In the genomic region with DNA sequence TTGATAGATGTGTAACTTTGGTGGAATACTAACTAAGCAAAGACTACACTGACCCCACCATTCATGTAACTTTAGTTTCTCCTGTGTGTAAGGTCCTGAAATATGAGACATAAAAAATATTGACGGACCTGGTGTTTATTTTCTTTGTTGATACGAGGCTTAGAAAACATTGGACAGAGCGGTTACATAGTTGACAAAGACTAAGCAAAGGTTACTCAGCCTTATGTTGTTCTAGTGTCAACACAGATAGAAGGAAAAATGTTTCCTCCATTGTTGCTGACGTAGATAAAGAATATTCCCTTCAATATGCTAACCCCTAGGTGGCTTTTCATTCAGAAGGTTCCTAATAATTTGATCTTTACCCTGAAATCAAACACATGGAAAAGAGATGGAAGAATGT, we compare ENCODE assay signal across 17 cellular contexts. TPM values are rescaled to one million over a fixed set of nuclear protein-coding genes. Genes with fewer than 3 reads are reported as not detected.
"Had no signal": no experiment of that assay in that cellular context is flagged by ENCODE, and none has a peak within 500 bp of the region (broad histone marks: within the 10 kb centered on the region; RNA-seq: fewer than 3 reads in every experiment).

No MANE protein-coding gene starts in this region.

RNA-seq across cellular contexts. Expression of a gene that starts 9.6 kb away (rescaled TPM):
- total RNA-seq: activated CD4-positive, alpha-beta memory T cell treated with anti-CD3 and anti-CD28 coated beads for 36 hours; activated CD4-positive, alpha-beta T cell treated with anti-CD3 and anti-CD28 coated beads, Interleukin-2, amount 10 ng/mL, durations not matched to agents 24 days and 14 days; activated CD8-positive, alpha-beta memory T cell treated with anti-CD3 and anti-CD28 coated beads for 36 hours; activated CD8-positive, alpha-beta T cell treated with anti-CD3 and anti-CD28 coated beads for 36 hours; activated naive CD4-positive, alpha-beta T cell treated with anti-CD3 and anti-CD28 coated beads for 36 hours; activated naive CD4-positive, alpha-beta T cell treated with anti-CD3 and anti-CD28 coated beads, Interleukin-2, amount 50 U/mL, for 72 hours; activated naive CD8-positive, alpha-beta T cell treated with anti-CD3 and anti-CD28 coated beads for 36 hours; activated T-cell treated with anti-CD3 and anti-CD28 coated beads, Interleukin-2, amount 50 U/mL, for 4 hours; activated T-cell treated with anti-CD3 and anti-CD28 coated beads, Interleukin-2, amount 50 U/mL, for 72 hours; activated T-helper 1 cell treated with anti-CD3 and anti-CD28 coated beads, Interleukin-12 subunit alpha, Interleukin-12 subunit beta, Interleukin-2, Interleukin-4 antibody, amounts not matched to agents 30 ng/mL and 10 ng/mL and 1 ng/mL, durations not matched to agents 14 hours and 24 hours and 36 hours; activated T-helper 17 cell treated with anti-CD3 and anti-CD28 coated beads, Interleukin-2, amount 50 U/mL, for 72 hours; adrenal gland; aorta; astrocyte; cardiac septum; cerebellum had no signal
- polyA plus RNA-seq: adrenal gland, aorta had no signal

RNA-seq across cellular contexts. Expression of a gene that starts 18.1 kb away (rescaled TPM):
- total RNA-seq: activated CD4-positive, alpha-beta memory T cell treated with anti-CD3 and anti-CD28 coated beads for 36 hours; activated CD4-positive, alpha-beta T cell treated with anti-CD3 and anti-CD28 coated beads, Interleukin-2, amount 10 ng/mL, durations not matched to agents 24 days and 14 days; activated CD8-positive, alpha-beta memory T cell treated with anti-CD3 and anti-CD28 coated beads for 36 hours; activated CD8-positive, alpha-beta T cell treated with anti-CD3 and anti-CD28 coated beads for 36 hours; activated naive CD4-positive, alpha-beta T cell treated with anti-CD3 and anti-CD28 coated beads for 36 hours; activated naive CD4-positive, alpha-beta T cell treated with anti-CD3 and anti-CD28 coated beads, Interleukin-2, amount 50 U/mL, for 72 hours; activated naive CD8-positive, alpha-beta T cell treated with anti-CD3 and anti-CD28 coated beads for 36 hours; activated T-cell treated with anti-CD3 and anti-CD28 coated beads, Interleukin-2, amount 50 U/mL, for 4 hours; activated T-cell treated with anti-CD3 and anti-CD28 coated beads, Interleukin-2, amount 50 U/mL, for 72 hours; activated T-helper 1 cell treated with anti-CD3 and anti-CD28 coated beads, Interleukin-12 subunit alpha, Interleukin-12 subunit beta, Interleukin-2, Interleukin-4 antibody, amounts not matched to agents 30 ng/mL and 10 ng/mL and 1 ng/mL, durations not matched to agents 14 hours and 24 hours and 36 hours; activated T-helper 17 cell treated with anti-CD3 and anti-CD28 coated beads, Interleukin-2, amount 50 U/mL, for 72 hours; adrenal gland; aorta; astrocyte; cardiac septum; cerebellum had no signal
- polyA plus RNA-seq: adrenal gland, aorta had no signal

RNA-seq across cellular contexts. Expression of a gene that starts 33.3 kb away (rescaled TPM):
- total RNA-seq: activated B cell treated with CpG ODN at 0.5 μM for 24 hours; activated CD4-positive, alpha-beta memory T cell treated with anti-CD3 and anti-CD28 coated beads for 36 hours; activated CD4-positive, alpha-beta T cell treated with anti-CD3 and anti-CD28 coated beads, Interleukin-2, amount 10 ng/mL, durations not matched to agents 24 days and 14 days; activated CD8-positive, alpha-beta memory T cell treated with anti-CD3 and anti-CD28 coated beads for 36 hours; activated CD8-positive, alpha-beta T cell treated with anti-CD3 and anti-CD28 coated beads for 36 hours; activated naive CD4-positive, alpha-beta T cell treated with anti-CD3 and anti-CD28 coated beads for 36 hours; activated naive CD4-positive, alpha-beta T cell treated with anti-CD3 and anti-CD28 coated beads, Interleukin-2, amount 50 U/mL, for 72 hours; activated naive CD8-positive, alpha-beta T cell treated with anti-CD3 and anti-CD28 coated beads for 36 hours; activated T-cell treated with anti-CD3 and anti-CD28 coated beads, Interleukin-2, amount 50 U/mL, for 4 hours; activated T-cell treated with anti-CD3 and anti-CD28 coated beads, Interleukin-2, amount 50 U/mL, for 72 hours; activated T-helper 1 cell treated with anti-CD3 and anti-CD28 coated beads, Interleukin-12 subunit alpha, Interleukin-12 subunit beta, Interleukin-2, Interleukin-4 antibody, amounts not matched to agents 30 ng/mL and 10 ng/mL and 1 ng/mL, durations not matched to agents 14 hours and 24 hours and 36 hours; activated T-helper 17 cell treated with anti-CD3 and anti-CD28 coated beads, Interleukin-2, amount 50 U/mL, for 72 hours; adrenal gland; aorta; astrocyte; cardiac septum; cerebellum had no signal
- polyA plus RNA-seq: adrenal gland, aorta had no signal

RNA-seq across cellular contexts. Expression of a gene that starts 52.2 kb away (rescaled TPM):
- total RNA-seq: activated B cell treated with CpG ODN at 0.5 μM for 24 hours; activated CD4-positive, alpha-beta memory T cell treated with anti-CD3 and anti-CD28 coated beads for 36 hours; activated CD4-positive, alpha-beta T cell treated with anti-CD3 and anti-CD28 coated beads, Interleukin-2, amount 10 ng/mL, durations not matched to agents 24 days and 14 days; activated CD8-positive, alpha-beta memory T cell treated with anti-CD3 and anti-CD28 coated beads for 36 hours; activated CD8-positive, alpha-beta T cell treated with anti-CD3 and anti-CD28 coated beads for 36 hours; activated naive CD4-positive, alpha-beta T cell treated with anti-CD3 and anti-CD28 coated beads for 36 hours; activated naive CD4-positive, alpha-beta T cell treated with anti-CD3 and anti-CD28 coated beads, Interleukin-2, amount 50 U/mL, for 72 hours; activated naive CD8-positive, alpha-beta T cell treated with anti-CD3 and anti-CD28 coated beads for 36 hours; activated T-cell treated with anti-CD3 and anti-CD28 coated beads, Interleukin-2, amount 50 U/mL, for 4 hours; activated T-cell treated with anti-CD3 and anti-CD28 coated beads, Interleukin-2, amount 50 U/mL, for 72 hours; activated T-helper 1 cell treated with anti-CD3 and anti-CD28 coated beads, Interleukin-12 subunit alpha, Interleukin-12 subunit beta, Interleukin-2, Interleukin-4 antibody, amounts not matched to agents 30 ng/mL and 10 ng/mL and 1 ng/mL, durations not matched to agents 14 hours and 24 hours and 36 hours; activated T-helper 17 cell treated with anti-CD3 and anti-CD28 coated beads, Interleukin-2, amount 50 U/mL, for 72 hours; adrenal gland; aorta; astrocyte; cardiac septum; cerebellum had no signal
- polyA plus RNA-seq: adrenal gland had no signal

RNA-seq across cellular contexts. Expression of a gene that starts 52.8 kb away (rescaled TPM):
- total RNA-seq: activated CD4-positive, alpha-beta memory T cell treated with anti-CD3 and anti-CD28 coated beads for 36 hours; activated CD4-positive, alpha-beta T cell treated with anti-CD3 and anti-CD28 coated beads, Interleukin-2, amount 10 ng/mL, durations not matched to agents 24 days and 14 days; activated CD8-positive, alpha-beta memory T cell treated with anti-CD3 and anti-CD28 coated beads for 36 hours; activated CD8-positive, alpha-beta T cell treated with anti-CD3 and anti-CD28 coated beads for 36 hours; activated naive CD4-positive, alpha-beta T cell treated with anti-CD3 and anti-CD28 coated beads for 36 hours; activated naive CD4-positive, alpha-beta T cell treated with anti-CD3 and anti-CD28 coated beads, Interleukin-2, amount 50 U/mL, for 72 hours; activated naive CD8-positive, alpha-beta T cell treated with anti-CD3 and anti-CD28 coated beads for 36 hours; activated T-cell treated with anti-CD3 and anti-CD28 coated beads, Interleukin-2, amount 50 U/mL, for 4 hours; activated T-cell treated with anti-CD3 and anti-CD28 coated beads, Interleukin-2, amount 50 U/mL, for 72 hours; activated T-helper 1 cell treated with anti-CD3 and anti-CD28 coated beads, Interleukin-12 subunit alpha, Interleukin-12 subunit beta, Interleukin-2, Interleukin-4 antibody, amounts not matched to agents 30 ng/mL and 10 ng/mL and 1 ng/mL, durations not matched to agents 14 hours and 24 hours and 36 hours; activated T-helper 17 cell treated with anti-CD3 and anti-CD28 coated beads, Interleukin-2, amount 50 U/mL, for 72 hours; adrenal gland; aorta; astrocyte; cardiac septum had no signal
- polyA plus RNA-seq: adrenal gland, aorta had no signal
